Comparison of ENCODE assay signal across 1 cellular context in genomic region chr7:150420987-150421674, GRCh38.
TF ChIP-seq lines count a peak whose summit lies in the region.

No MANE protein-coding gene starts in this region.

TF ChIP-seq in HepG2, 621 proteins besides CTCF, POLR2A, EP300 and RAD21 (continued from another document and continues in another):
- TF ChIP-seq AFF4 (CRISPR knock-in tag; IDR thresholded peaks at IDR 0.05) = no peak
- TF ChIP-seq PAX8 (CRISPR knock-in tag; IDR thresholded peaks at IDR 0.05; ENCODE audit: borderline replicate concordance) = no peak
- TF ChIP-seq, protein P1, sequence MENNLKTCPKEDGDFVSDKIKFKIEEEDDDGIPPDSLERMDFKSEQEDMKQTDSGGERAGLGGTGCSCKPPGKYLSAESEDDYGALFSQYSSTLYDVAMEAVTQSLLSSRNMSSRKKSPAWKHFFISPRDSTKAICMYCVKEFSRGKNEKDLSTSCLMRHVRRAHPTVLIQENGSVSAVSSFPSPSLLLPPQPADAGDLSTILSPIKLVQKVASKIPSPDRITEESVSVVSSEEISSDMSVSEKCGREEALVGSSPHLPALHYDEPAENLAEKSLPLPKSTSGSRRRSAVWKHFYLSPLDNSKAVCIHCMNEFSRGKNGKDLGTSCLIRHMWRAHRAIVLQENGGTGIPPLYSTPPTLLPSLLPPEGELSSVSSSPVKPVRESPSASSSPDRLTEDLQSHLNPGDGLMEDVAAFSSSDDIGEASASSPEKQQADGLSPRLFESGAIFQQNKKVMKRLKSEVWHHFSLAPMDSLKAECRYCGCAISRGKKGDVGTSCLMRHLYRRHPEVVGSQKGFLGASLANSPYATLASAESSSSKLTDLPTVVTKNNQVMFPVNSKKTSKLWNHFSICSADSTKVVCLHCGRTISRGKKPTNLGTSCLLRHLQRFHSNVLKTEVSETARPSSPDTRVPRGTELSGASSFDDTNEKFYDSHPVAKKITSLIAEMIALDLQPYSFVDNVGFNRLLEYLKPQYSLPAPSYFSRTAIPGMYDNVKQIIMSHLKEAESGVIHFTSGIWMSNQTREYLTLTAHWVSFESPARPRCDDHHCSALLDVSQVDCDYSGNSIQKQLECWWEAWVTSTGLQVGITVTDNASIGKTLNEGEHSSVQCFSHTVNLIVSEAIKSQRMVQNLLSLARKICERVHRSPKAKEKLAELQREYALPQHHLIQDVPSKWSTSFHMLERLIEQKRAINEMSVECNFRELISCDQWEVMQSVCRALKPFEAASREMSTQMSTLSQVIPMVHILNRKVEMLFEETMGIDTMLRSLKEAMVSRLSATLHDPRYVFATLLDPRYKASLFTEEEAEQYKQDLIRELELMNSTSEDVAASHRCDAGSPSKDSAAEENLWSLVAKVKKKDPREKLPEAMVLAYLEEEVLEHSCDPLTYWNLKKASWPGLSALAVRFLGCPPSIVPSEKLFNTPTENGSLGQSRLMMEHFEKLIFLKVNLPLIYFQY (CRISPR knock-in tag; IDR thresholded peaks at IDR 0.05; ENCODE audit: borderline replicate concordance) = no peak
- no peak for TF ChIP-seq GPN1 (CRISPR knock-in tag; IDR thresholded peaks at IDR 0.05; ENCODE audit: borderline replicate concordance)
- no peak for TF ChIP-seq MYC (CRISPR knock-in tag; IDR thresholded peaks at IDR 0.05; ENCODE audit: borderline replicate concordance)
- TF ChIP-seq, protein P2, sequence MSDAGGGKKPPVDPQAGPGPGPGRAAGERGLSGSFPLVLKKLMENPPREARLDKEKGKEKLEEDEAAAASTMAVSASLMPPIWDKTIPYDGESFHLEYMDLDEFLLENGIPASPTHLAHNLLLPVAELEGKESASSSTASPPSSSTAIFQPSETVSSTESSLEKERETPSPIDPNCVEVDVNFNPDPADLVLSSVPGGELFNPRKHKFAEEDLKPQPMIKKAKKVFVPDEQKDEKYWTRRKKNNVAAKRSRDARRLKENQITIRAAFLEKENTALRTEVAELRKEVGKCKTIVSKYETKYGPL (CRISPR knock-in tag; IDR thresholded peaks at IDR 0.05) = no peak
- TF ChIP-seq MZF1 (CRISPR knock-in tag; IDR thresholded peaks at IDR 0.05; ENCODE audit: borderline replicate concordance) = no peak
- no peak; the same call in 1 of the 2 replicates for TF ChIP-seq TBX2 (CRISPR knock-in tag; IDR thresholded peaks at IDR 0.05; ENCODE audit: borderline replicate concordance)
- TF ChIP-seq FUBP1 (CRISPR knock-in tag; IDR thresholded peaks at IDR 0.05; ENCODE audit: borderline replicate concordance) = no peak
- no peak for TF ChIP-seq ZNF773 (CRISPR knock-in tag; IDR thresholded peaks at IDR 0.05; ENCODE audit: borderline replicate concordance)
- TF ChIP-seq XBP1 (CRISPR knock-in tag; IDR thresholded peaks at IDR 0.05) = no peak
- TF ChIP-seq SPEN (CRISPR knock-in tag; IDR thresholded peaks at IDR 0.05; ENCODE audit: low read depth) = no peak
- no peak for TF ChIP-seq ZNF781 (CRISPR knock-in tag; IDR thresholded peaks at IDR 0.05; ENCODE audit: borderline replicate concordance, not compliant biosample characterization)
- no peak for TF ChIP-seq ZNF280D (CRISPR knock-in tag; IDR thresholded peaks at IDR 0.05)
- TF ChIP-seq FOXA1 (IDR thresholded peaks at IDR 0.05) = no peak
- TF ChIP-seq FOXA1 (CRISPR knock-in tag; IDR thresholded peaks at IDR 0.05) = no peak
- TF ChIP-seq CCDC6 (CRISPR knock-in tag; IDR thresholded peaks at IDR 0.05) = no peak
- peak; percentile 24; the same call in 1 of the 2 replicates for TF ChIP-seq MIER3 (CRISPR knock-in tag; IDR thresholded peaks at IDR 0.05; ENCODE audit: borderline replicate concordance)
- no peak for TF ChIP-seq PLRG1 (conservative IDR thresholded peaks at IDR 0.05)
- no peak; the same call in 1 of the 2 replicates for TF ChIP-seq KMT2A (CRISPR knock-in tag; IDR thresholded peaks at IDR 0.05)
- no peak for TF ChIP-seq BORCS8-MEF2B (CRISPR knock-in tag; IDR thresholded peaks at IDR 0.05)
- no peak for TF ChIP-seq KLF16 (CRISPR knock-in tag; IDR thresholded peaks at IDR 0.05)
- TF ChIP-seq GRHL1 (CRISPR knock-in tag; conservative IDR thresholded peaks at IDR 0.05) = no peak
- TF ChIP-seq ZNF383 (CRISPR knock-in tag; IDR thresholded peaks at IDR 0.05; ENCODE audit: borderline replicate concordance) = no peak
- TF ChIP-seq ZNF790 (CRISPR knock-in tag; IDR thresholded peaks at IDR 0.05; ENCODE audit: borderline replicate concordance) = no peak
- TF ChIP-seq, protein P3, sequence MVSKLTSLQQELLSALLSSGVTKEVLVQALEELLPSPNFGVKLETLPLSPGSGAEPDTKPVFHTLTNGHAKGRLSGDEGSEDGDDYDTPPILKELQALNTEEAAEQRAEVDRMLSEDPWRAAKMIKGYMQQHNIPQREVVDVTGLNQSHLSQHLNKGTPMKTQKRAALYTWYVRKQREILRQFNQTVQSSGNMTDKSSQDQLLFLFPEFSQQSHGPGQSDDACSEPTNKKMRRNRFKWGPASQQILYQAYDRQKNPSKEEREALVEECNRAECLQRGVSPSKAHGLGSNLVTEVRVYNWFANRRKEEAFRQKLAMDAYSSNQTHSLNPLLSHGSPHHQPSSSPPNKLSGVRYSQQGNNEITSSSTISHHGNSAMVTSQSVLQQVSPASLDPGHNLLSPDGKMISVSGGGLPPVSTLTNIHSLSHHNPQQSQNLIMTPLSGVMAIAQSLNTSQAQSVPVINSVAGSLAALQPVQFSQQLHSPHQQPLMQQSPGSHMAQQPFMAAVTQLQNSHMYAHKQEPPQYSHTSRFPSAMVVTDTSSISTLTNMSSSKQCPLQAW (CRISPR knock-in tag; IDR thresholded peaks at IDR 0.05) = no peak
- TF ChIP-seq NFKBIZ (CRISPR knock-in tag; IDR thresholded peaks at IDR 0.05) = no peak
- no peak for TF ChIP-seq ELF3 (CRISPR knock-in tag; IDR thresholded peaks at IDR 0.05)
- no peak for TF ChIP-seq JDP2 (CRISPR knock-in tag; IDR thresholded peaks at IDR 0.05; ENCODE audit: borderline replicate concordance)
- TF ChIP-seq HES4 (CRISPR knock-in tag; IDR thresholded peaks at IDR 0.05; ENCODE audit: borderline replicate concordance) = no peak
- TF ChIP-seq ZNF709 (CRISPR knock-in tag; IDR thresholded peaks at IDR 0.05) = no peak
- TF ChIP-seq TCF7 (IDR thresholded peaks at IDR 0.05; ENCODE audit: low read depth) = no peak
- TF ChIP-seq SRSF9 (IDR thresholded peaks at IDR 0.05; ENCODE audit: borderline replicate concordance, insufficient read depth, low read depth, low read length, poor library complexity, severe bottlenecking) = no peak
- no peak for TF ChIP-seq GABPA (IDR thresholded peaks at IDR 0.05; ENCODE audit: low read depth, low read length)
- no peak for TF ChIP-seq GABPA (CRISPR knock-in tag; IDR thresholded peaks at IDR 0.05; ENCODE audit: low read depth)
- TF ChIP-seq EHMT2 (IDR thresholded peaks at IDR 0.05; ENCODE audit: borderline replicate concordance, low read depth, low read length) = no peak
- TF ChIP-seq SMC3 (IDR thresholded peaks at IDR 0.05; ENCODE audit: low read length) = peak; percentile 76
- peak; percentile 64; the same call in 1 of the 2 replicates for TF ChIP-seq ZNF580 (CRISPR knock-in tag; IDR thresholded peaks at IDR 0.05; ENCODE audit: borderline replicate concordance, low read depth)
- peak; percentile 30; the same call in 1 of the 2 replicates for TF ChIP-seq FOXP4 (CRISPR knock-in tag; IDR thresholded peaks at IDR 0.05)
